8 cellular contexts compared by ENCODE assay signal in genomic region chr5:79133121-79133656, GRCh38. TPM values are rescaled to one million over a fixed set of nuclear protein-coding genes. Genes with fewer than 3 reads are reported as not detected.
A peak's percentile ranks its signal among the peaks of the same experiment; 100 is the strongest.
DNase-seq lines count a peak whose midpoint lies in the region; ATAC-seq and TF ChIP-seq lines count a peak whose summit lies in the region.

No MANE protein-coding gene starts in this region.

- no peaks in the 10 kb centered on the region for H3K36me3 Mint-ChIP-seq in activated T-cell treated with anti-CD3 and anti-CD28 coated beads, Interleukin-2, amount 50 U/mL, for 4 hours (ENCODE audit: insufficient read depth)

- H3K27me3 Mint-ChIP-seq in activated T-cell treated with anti-CD3 and anti-CD28 coated beads, Interleukin-2, amount 50 U/mL, for 4 hours (ENCODE audit: low read depth) = peaks cover 3% of the 10 kb centered on the region

- WGBS in right cardiac atrium = 6% methylated on average over 4 of the region's 4 CpGs

- H3K4me1 ChIP-seq in right cardiac atrium (ENCODE audit: control insufficient read depth, insufficient read depth, low read length) = no peaks in the 10 kb centered on the region

- peaks cover 10% of the 10 kb centered on the region for H3K4me1 Mint-ChIP-seq in activated T-cell treated with anti-CD3 and anti-CD28 coated beads, Interleukin-2, amount 50 U/mL, for 4 hours (ENCODE audit: low read depth)

- no peaks in the 10 kb centered on the region for H3K9me3 Mint-ChIP-seq in activated T-cell treated with anti-CD3 and anti-CD28 coated beads, Interleukin-2, amount 50 U/mL, for 4 hours

- H3K27me3 ChIP-seq in right cardiac atrium (ENCODE audit: control insufficient read depth, insufficient read depth) = no peaks in the 10 kb centered on the region

- peak overlapping the region; percentile 30 for H3K4me3 ChIP-seq in astrocyte of the cerebellum (ENCODE audit: low read depth, low read length)
- H3K4me3 ChIP-seq in right cardiac atrium (ENCODE audit: low read length) = peak overlapping the region; percentile 51
- peak overlapping the region; percentile 23 for H3K4me3 ChIP-seq in skeletal muscle cell (ENCODE audit: low read depth, low read length)

- H3K4me3 Mint-ChIP-seq in activated T-cell treated with anti-CD3 and anti-CD28 coated beads, Interleukin-2, amount 50 U/mL, for 4 hours = peak overlapping the region; percentile 77

- no peaks in the 10 kb centered on the region for H3K9me3 ChIP-seq in right cardiac atrium (ENCODE audit: control insufficient read depth, low read length)

- DNase-seq in activated T-cell treated with anti-CD3 and anti-CD28 coated beads, Interleukin-2, amount 50 U/mL, for 4 hours = no peak
- no peak for DNase-seq in activated T-cell treated with anti-CD3 and anti-CD28 coated beads, Interleukin-2, amount 50 U/mL, for 1 hour
- peak; percentile 56 for DNase-seq in NCI-H345 (lab: John Stamatoyannopoulos, UW)
- peak; percentile 46 for DNase-seq in astrocyte of the cerebellum (ENCODE audit: low read depth)
- no peak for DNase-seq in right cardiac atrium
- DNase-seq in skeletal muscle cell (ENCODE audit: low read depth) = no peak

- H3K27ac ChIP-seq in right cardiac atrium (ENCODE audit: low read length) = peak overlapping the region; percentile 62

- in situ Hi-C loops in astrocyte of the cerebellum (cut with HindIII; ENCODE audit: low sequenced_read_pairs) = loop anchor here (5.0 kb wide), 1 partner anchor 319 kb away; no protein-coding TSS in a partner anchor

- intact Hi-C loops in right cardiac atrium (cut with DNase I) = loop anchor here (2.0 to 10.0 kb wide), 4 partner anchors 108 to 402 kb away; no protein-coding TSS in a partner anchor

- no peak for TF ChIP-seq CTCF in astrocyte of the cerebellum (IDR thresholded peaks at IDR 0.05; ENCODE audit: low read depth, low read length, missing control alignments)

- peak in 1 of 2 donors; percentile 60 for ATAC-seq in activated T-cell treated with anti-CD3 and anti-CD28 coated beads, Interleukin-2, amount 50 U/mL, for 4 hours
- ATAC-seq in right cardiac atrium = peak; percentile 29 to 71
- no peak for ATAC-seq in GM21717 (IDR thresholded peaks at IDR 0.05; ENCODE audit: unreplicated experiment)
- no peak for ATAC-seq in HG03175 (IDR thresholded peaks at IDR 0.05; ENCODE audit: unreplicated experiment)

RNA-seq across cellular contexts. Expression of gene BHMT, which starts 21.6 kb away (rescaled TPM):
- total RNA-seq in activated T-cell treated with anti-CD3 and anti-CD28 coated beads, Interleukin-2, amount 50 U/mL, for 4 hours = under 1 TPM in 2 of 3 donors, not detected in 1; 0.22 to 0.30 TPM
- under 1 TPM in 3 of 4 donors, not detected in 1; 0.14 to 0.44 (median 0.28) TPM for total RNA-seq in right cardiac atrium
- 0.07 TPM for polyA plus RNA-seq in right cardiac atrium

Comparison
In these comparisons a context has a peak if more than half of its experiments do, and no peak if none do; other contexts are left out.
1. ATAC-seq: peak in right cardiac atrium (2 of 2); none in GM21717 (single experiment) and HG03175 (single experiment).
2. DNase-seq: peak in NCI-H345 (single experiment) and astrocyte of the cerebellum (single experiment); none in activated T-cell treated with anti-CD3 and anti-CD28 coated beads, Interleukin-2, amount 50 U/mL, for 4 hours (single experiment), activated T-cell treated with anti-CD3 and anti-CD28 coated beads, Interleukin-2, amount 50 U/mL, for 1 hour (single experiment), right cardiac atrium (0 of 3) and skeletal muscle cell (single experiment).
3. Peak in every context shown above with its lines, with median percentiles within 50 percentile points of each other: H3K4me3 ChIP-seq.